ENCODE assay signal across 1 cellular context in the genomic region with DNA sequence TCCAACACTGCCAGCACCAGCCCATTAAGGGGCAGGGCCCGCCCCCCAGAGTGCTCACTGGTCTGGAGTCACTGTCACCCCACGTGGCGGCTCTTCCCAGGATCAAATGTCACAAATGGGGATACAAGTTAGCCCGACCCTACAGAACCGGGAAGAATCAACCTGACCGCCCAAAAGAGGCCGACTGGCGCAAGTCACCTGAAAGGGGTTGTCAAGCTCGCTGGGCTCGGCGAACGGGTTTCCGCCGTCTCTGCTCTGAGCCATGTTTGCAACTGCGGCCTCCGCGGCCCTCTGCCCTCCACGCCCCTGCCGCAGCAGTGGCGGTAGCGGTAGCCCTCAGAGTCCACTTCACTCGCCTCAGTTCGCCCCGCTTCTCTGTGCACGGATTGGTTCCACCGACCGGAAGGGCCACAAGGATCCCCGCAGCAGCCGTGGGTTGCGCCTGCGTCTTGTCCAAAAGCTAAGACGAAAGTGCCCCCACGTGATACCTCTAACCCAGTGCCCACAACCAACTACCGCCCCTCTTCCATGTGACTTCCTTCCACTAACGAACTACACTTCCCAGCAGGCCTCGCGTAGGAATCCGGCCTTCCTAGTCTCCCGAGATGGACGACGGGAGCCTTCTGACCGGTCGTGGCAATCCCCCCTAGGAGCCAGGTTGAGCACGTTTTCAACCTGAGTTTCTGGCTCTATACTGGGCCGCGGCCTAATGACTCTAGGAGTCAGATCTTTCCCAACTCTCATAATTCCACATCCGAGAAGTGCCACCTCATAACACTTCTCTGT.
TF ChIP-seq lines count a peak whose summit lies in the region.

Gene SCAMP3, minus strand, starts transcription at position 473 of the 786 bp plus-strand sequence. Its CDS starts 209 bp downstream, at position 264.

TF ChIP-seq in GM12878, 131 proteins besides CTCF, POLR2A, EP300 and RAD21 (continued from another document and continues in another):
- peak; percentile 63; the same call in 1 of the 2 replicates for TF ChIP-seq ELK1 (IDR thresholded peaks at IDR 0.05; ENCODE audit: low read depth, low read length)
- no peak for TF ChIP-seq SUZ12 (IDR thresholded peaks at IDR 0.05; ENCODE audit: unreplicated experiment)
- TF ChIP-seq CBX3 (IDR thresholded peaks at IDR 0.05; ENCODE audit: borderline replicate concordance, low read depth): no peak
- peak; percentile 53 for TF ChIP-seq FOXM1 (IDR thresholded peaks at IDR 0.05; ENCODE audit: low read depth, low read length)
- TF ChIP-seq, protein P1, sequence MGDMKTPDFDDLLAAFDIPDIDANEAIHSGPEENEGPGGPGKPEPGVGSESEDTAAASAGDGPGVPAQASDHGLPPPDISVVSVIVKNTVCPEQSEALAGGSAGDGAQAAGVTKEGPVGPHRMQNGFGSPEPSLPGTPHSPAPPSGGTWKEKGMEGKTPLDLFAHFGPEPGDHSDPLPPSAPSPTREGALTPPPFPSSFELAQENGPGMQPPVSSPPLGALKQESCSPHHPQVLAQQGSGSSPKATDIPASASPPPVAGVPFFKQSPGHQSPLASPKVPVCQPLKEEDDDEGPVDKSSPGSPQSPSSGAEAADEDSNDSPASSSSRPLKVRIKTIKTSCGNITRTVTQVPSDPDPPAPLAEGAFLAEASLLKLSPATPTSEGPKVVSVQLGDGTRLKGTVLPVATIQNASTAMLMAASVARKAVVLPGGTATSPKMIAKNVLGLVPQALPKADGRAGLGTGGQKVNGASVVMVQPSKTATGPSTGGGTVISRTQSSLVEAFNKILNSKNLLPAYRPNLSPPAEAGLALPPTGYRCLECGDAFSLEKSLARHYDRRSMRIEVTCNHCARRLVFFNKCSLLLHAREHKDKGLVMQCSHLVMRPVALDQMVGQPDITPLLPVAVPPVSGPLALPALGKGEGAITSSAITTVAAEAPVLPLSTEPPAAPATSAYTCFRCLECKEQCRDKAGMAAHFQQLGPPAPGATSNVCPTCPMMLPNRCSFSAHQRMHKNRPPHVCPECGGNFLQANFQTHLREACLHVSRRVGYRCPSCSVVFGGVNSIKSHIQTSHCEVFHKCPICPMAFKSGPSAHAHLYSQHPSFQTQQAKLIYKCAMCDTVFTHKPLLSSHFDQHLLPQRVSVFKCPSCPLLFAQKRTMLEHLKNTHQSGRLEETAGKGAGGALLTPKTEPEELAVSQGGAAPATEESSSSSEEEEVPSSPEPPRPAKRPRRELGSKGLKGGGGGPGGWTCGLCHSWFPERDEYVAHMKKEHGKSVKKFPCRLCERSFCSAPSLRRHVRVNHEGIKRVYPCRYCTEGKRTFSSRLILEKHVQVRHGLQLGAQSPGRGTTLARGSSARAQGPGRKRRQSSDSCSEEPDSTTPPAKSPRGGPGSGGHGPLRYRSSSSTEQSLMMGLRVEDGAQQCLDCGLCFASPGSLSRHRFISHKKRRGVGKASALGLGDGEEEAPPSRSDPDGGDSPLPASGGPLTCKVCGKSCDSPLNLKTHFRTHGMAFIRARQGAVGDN (IDR thresholded peaks at IDR 0.05): peak; percentile 67
- peak; percentile 67 for TF ChIP-seq SP1 (IDR thresholded peaks at IDR 0.05; ENCODE audit: low read depth, low read length)
- peak; percentile 68 to 78; a peak in 3 of 4 replicates for TF ChIP-seq BHLHE40 (IDR thresholded peaks at IDR 0.05; ENCODE audit: borderline replicate concordance in 1 of 2, low read depth in 2 of 2, low read length in 1 of 2)
- no peak for TF ChIP-seq CUX1 (IDR thresholded peaks at IDR 0.05; ENCODE audit: insufficient replicate concordance, low read depth, low read length)
- TF ChIP-seq JUND (IDR thresholded peaks at IDR 0.05; ENCODE audit: low read depth, low read length): peak; percentile 32; the same call in 1 of the 2 replicates
- 0 out of 2 replicates have a peak, but pooled peaks have one; percentile 55 for TF ChIP-seq ESRRA (IDR thresholded peaks at IDR 0.05; ENCODE audit: low read length)
- peak; percentile 36 to 66; a peak in 3 of 4 replicates for TF ChIP-seq IKZF2 (IDR thresholded peaks at IDR 0.05)
- no peak for TF ChIP-seq EGR1 (IDR thresholded peaks at IDR 0.05; ENCODE audit: borderline replicate concordance in 1 of 2, low read depth in 2 of 2, low read length in 2 of 2)
- TF ChIP-seq SPI1 (IDR thresholded peaks at IDR 0.05; ENCODE audit: borderline replicate concordance, insufficient read depth, low read depth, low read length): peak; percentile 55; the same call in 1 of the 2 replicates
- TF ChIP-seq POU2F2 (IDR thresholded peaks at IDR 0.05; ENCODE audit: borderline replicate concordance, low read depth, low read length): peak; percentile 75; the same call in 2 of the 3 replicates
- TF ChIP-seq SIN3A (IDR thresholded peaks at IDR 0.05; ENCODE audit: low read depth, low read length): peak; percentile 66; the same call in 1 of the 2 replicates
- no peak for TF ChIP-seq CHD1 (IDR thresholded peaks at IDR 0.05; ENCODE audit: low read depth, low read length)
- TF ChIP-seq NFIC (IDR thresholded peaks at IDR 0.05; ENCODE audit: low read depth, low read length): peak; percentile 42; the same call in 1 of the 2 replicates
- peak; percentile 75 for TF ChIP-seq SREBF1 (IDR thresholded peaks at IDR 0.05; ENCODE audit: low read length)
- peak; percentile 92 for TF ChIP-seq CREB1 (IDR thresholded peaks at IDR 0.05; ENCODE audit: low read depth)
- peak; percentile 76 for TF ChIP-seq NRF1 (conservative IDR thresholded peaks at IDR 0.05; ENCODE audit: low read depth, low read length)
- TF ChIP-seq FOXK2 (IDR thresholded peaks at IDR 0.05): peak; percentile 74
- peak; percentile 96 for TF ChIP-seq HDGF (IDR thresholded peaks at IDR 0.05)
- TF ChIP-seq GABPA (IDR thresholded peaks at IDR 0.05; ENCODE audit: low read depth): peak; percentile 85
- peak; percentile 40 for TF ChIP-seq MYC (IDR thresholded peaks at IDR 0.05; ENCODE audit: insufficient read depth, insufficient read length, insufficient replicate concordance, low read length, severe bottlenecking)
- TF ChIP-seq, protein P2, sequence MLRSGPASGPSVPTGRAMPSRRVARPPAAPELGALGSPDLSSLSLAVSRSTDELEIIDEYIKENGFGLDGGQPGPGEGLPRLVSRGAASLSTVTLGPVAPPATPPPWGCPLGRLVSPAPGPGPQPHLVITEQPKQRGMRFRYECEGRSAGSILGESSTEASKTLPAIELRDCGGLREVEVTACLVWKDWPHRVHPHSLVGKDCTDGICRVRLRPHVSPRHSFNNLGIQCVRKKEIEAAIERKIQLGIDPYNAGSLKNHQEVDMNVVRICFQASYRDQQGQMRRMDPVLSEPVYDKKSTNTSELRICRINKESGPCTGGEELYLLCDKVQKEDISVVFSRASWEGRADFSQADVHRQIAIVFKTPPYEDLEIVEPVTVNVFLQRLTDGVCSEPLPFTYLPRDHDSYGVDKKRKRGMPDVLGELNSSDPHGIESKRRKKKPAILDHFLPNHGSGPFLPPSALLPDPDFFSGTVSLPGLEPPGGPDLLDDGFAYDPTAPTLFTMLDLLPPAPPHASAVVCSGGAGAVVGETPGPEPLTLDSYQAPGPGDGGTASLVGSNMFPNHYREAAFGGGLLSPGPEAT (IDR thresholded peaks at IDR 0.05; ENCODE audit: low read depth): peak; percentile 71
- no peak for TF ChIP-seq FOS (IDR thresholded peaks at IDR 0.05; ENCODE audit: borderline replicate concordance, extremely low read depth, insufficient read length)
- TF ChIP-seq EED (IDR thresholded peaks at IDR 0.05; ENCODE audit: low read depth): peak; percentile 45
- TF ChIP-seq IRF5 (IDR thresholded peaks at IDR 0.05; ENCODE audit: borderline replicate concordance): peak; percentile 8; the same call in 1 of the 2 replicates
- TF ChIP-seq SIX5 (IDR thresholded peaks at IDR 0.05; ENCODE audit: low read depth, low read length, severe bottlenecking): peak; percentile 96
- TF ChIP-seq RELA (IDR thresholded peaks at IDR 0.05; ENCODE audit: borderline replicate concordance, partially characterized antibody): peak; percentile 93
- peak; percentile 19; the same call in 1 of the 2 replicates for TF ChIP-seq RB1 (IDR thresholded peaks at IDR 0.05; ENCODE audit: borderline replicate concordance)
- peak; percentile 56; the same call in 1 of the 2 replicates for TF ChIP-seq SMAD5 (IDR thresholded peaks at IDR 0.05; ENCODE audit: low read depth)
- TF ChIP-seq IRF4 (IDR thresholded peaks at IDR 0.05; ENCODE audit: low read depth, low read length): 0 out of 2 replicates have a peak, but pooled peaks have one; percentile 28
- peak; percentile 85 for TF ChIP-seq ZBED1 (IDR thresholded peaks at IDR 0.05; ENCODE audit: borderline replicate concordance)
- peak; percentile 94 for TF ChIP-seq PML (IDR thresholded peaks at IDR 0.05; ENCODE audit: low read length)
- TF ChIP-seq POLR2AphosphoS2 (IDR thresholded peaks at IDR 0.05; ENCODE audit: low read depth, low read length): peak; percentile 98
- peak; percentile 78 for TF ChIP-seq YY1 (IDR thresholded peaks at IDR 0.05; ENCODE audit: low read depth, low read length)
- TF ChIP-seq ZNF207 (IDR thresholded peaks at IDR 0.05; ENCODE audit: borderline replicate concordance): no peak; the same call in 1 of the 2 replicates
- no peak for TF ChIP-seq ZNF274 (IDR thresholded peaks at IDR 0.05; ENCODE audit: insufficient read depth, insufficient read length)
- TF ChIP-seq MLLT1 (IDR thresholded peaks at IDR 0.05): peak; percentile 56; the same call in 1 of the 2 replicates
- TF ChIP-seq RFX5 (IDR thresholded peaks at IDR 0.05; ENCODE audit: low read depth, low read length): no peak
- TF ChIP-seq HDAC2 (IDR thresholded peaks at IDR 0.05): no peak
- TF ChIP-seq KLF5 (IDR thresholded peaks at IDR 0.05; ENCODE audit: partially characterized antibody): peak; percentile 25
